Comparison of ENCODE assay signal across 12 cellular contexts in genomic region chr11:93727985-93728791, GRCh38. TPM values are rescaled to one million over a fixed set of nuclear protein-coding genes. Genes with fewer than 3 reads are reported as not detected.
DNase-seq lines count a peak whose midpoint lies in the region; ATAC-seq, FAIRE-seq and TF ChIP-seq lines count a peak whose summit lies in the region.
"Had no signal": no experiment of that assay in that cellular context is flagged by ENCODE, and none has a peak within 500 bp of the region (broad histone marks: within the 10 kb centered on the region; RNA-seq: fewer than 3 reads in every experiment).

No MANE protein-coding gene starts in this region.

- H3K4me1 ChIP-seq in KMS-11 (ENCODE audit: low read depth, poor library complexity, severe bottlenecking) (peaks cover 9% of the 10 kb centered on the region), astrocyte (ENCODE audit: insufficient read depth, low read length) (no peaks in the 10 kb centered on the region)

- no peak overlapping the region for H3K4me2 ChIP-seq in KMS-11
- no peak overlapping the region for H3K4me2 ChIP-seq in astrocyte (ENCODE audit: low read length)

- peaks cover 7% of the 10 kb centered on the region for H3K4me1 Mint-ChIP-seq in activated CD4-positive, alpha-beta T cell treated with anti-CD3 and anti-CD28 coated beads for 36 hours
- H3K4me1 Mint-ChIP-seq in astrocyte (ENCODE audit: low read depth, unreplicated experiment) (peaks cover 9% of the 10 kb centered on the region), natural killer cell (peaks cover 0 to 4% of the 10 kb centered on the region in 2 donors)
- H3K4me1 Mint-ChIP-seq: H9 had no signal

- POLR2A ChIA-PET in activated CD4-positive, alpha-beta T cell treated with anti-CD3 and anti-CD28 coated beads for 36 hours (lab: Charles Lee): interaction anchor here (0.7 to 0.8 kb wide), 2 partner anchors 13 to 68 kb away, joined by 3 to 6 read pairs; partner anchors contain the start of gene C11orf54
- POLR2A ChIA-PET in HEK293T (lab: Yijun Ruan, JAX): interaction anchor here (1.6 to 5.4 kb wide), 2 partner anchors 13 kb away, joined by 11 to 40 read pairs; partner anchors contain the start of genes C11orf54 and TAF1D

- peak; percentile 13 for ATAC-seq in activated CD4-positive, alpha-beta T cell treated with anti-CD3 and anti-CD28 coated beads for 36 hours
- ATAC-seq in natural killer cell: no peak
- ATAC-seq in GM18861 (IDR thresholded peaks at IDR 0.05; ENCODE audit: unreplicated experiment): no peak

- H3K36me3 Mint-ChIP-seq in activated CD4-positive, alpha-beta T cell treated with anti-CD3 and anti-CD28 coated beads for 36 hours (ENCODE audit: low read depth): peaks cover 59% of the 10 kb centered on the region
- H3K36me3 Mint-ChIP-seq in astrocyte (ENCODE audit: low read depth, unreplicated experiment): peaks cover 10% of the 10 kb centered on the region
- peaks cover 11% of the 10 kb centered on the region for H3K36me3 Mint-ChIP-seq in natural killer cell

- no peaks in the 10 kb centered on the region for H3K27me3 Mint-ChIP-seq in activated CD4-positive, alpha-beta T cell treated with anti-CD3 and anti-CD28 coated beads for 36 hours
- H3K27me3 Mint-ChIP-seq in astrocyte (ENCODE audit: low read depth, unreplicated experiment) (no peaks in the 10 kb centered on the region), natural killer cell (ENCODE audit: low read depth in 2 of 2) (no peaks in the 10 kb centered on the region)

- no peak overlapping the region for H3K4me3 ChIP-seq in KMS-11 (IDR thresholded peaks at IDR 0.05; ENCODE audit: insufficient read depth, low read depth, low read length)
- no peak overlapping the region for H3K4me3 ChIP-seq in astrocyte (ENCODE audit: insufficient read depth, low read depth, low read length)

- H3K79me2 ChIP-seq in KMS-11 (ENCODE audit: insufficient read depth, low read depth) (no peaks in the 10 kb centered on the region), astrocyte (ENCODE audit: insufficient read depth, low read length) (peaks cover 11% of the 10 kb centered on the region)

- TF ChIP-seq CTCF in KMS-11 (conservative IDR thresholded peaks at IDR 0.05; ENCODE audit: low read depth, low read length) (no peak), astrocyte (IDR thresholded peaks at IDR 0.05; ENCODE audit: insufficient read depth, low read depth, low read length) (no peak), natural killer cell (IDR thresholded peaks at IDR 0.05) (no peak)

- intact Hi-C loops in activated CD4-positive, alpha-beta T cell treated with anti-CD3 and anti-CD28 coated beads for 36 hours (cut with DNase I, micrococcal nuclease): no loop called here
- intact Hi-C loops in natural killer cell (cut with micrococcal nuclease): no loop called here

- DNase-seq in activated CD4-positive, alpha-beta T cell treated with anti-CD3 and anti-CD28 coated beads for 36 hours: no peak
- DNase-seq in activated CD4-positive, alpha-beta T cell treated with anti-CD3 and anti-CD28 coated beads for 1 hour: no peak
- DNase-seq in astrocyte (ENCODE audit: low read depth) (no peak), natural killer cell (no peak), DMS114 treated with DMSO at 0.1 percent for 48 hours (lab: John Stamatoyannopoulos, UW; ENCODE audit: unreplicated experiment) (no peak), HEK293T (ENCODE audit: extremely low spot score) (no peak)
- DNase-seq: AML-193, foreskin melanocyte, H9, mesenchymal stem cell had no signal

- H3K27me3 ChIP-seq in KMS-11 (ENCODE audit: insufficient read depth, low read depth) (no peaks in the 10 kb centered on the region), astrocyte (ENCODE audit: insufficient read depth, low read length) (no peaks in the 10 kb centered on the region)

- no peaks in the 10 kb centered on the region for H3K9me3 Mint-ChIP-seq in activated CD4-positive, alpha-beta T cell treated with anti-CD3 and anti-CD28 coated beads for 36 hours (ENCODE audit: low read depth)
- H3K9me3 Mint-ChIP-seq in astrocyte (ENCODE audit: unreplicated experiment): no peaks in the 10 kb centered on the region
- no peaks in the 10 kb centered on the region for H3K9me3 Mint-ChIP-seq in natural killer cell
- H3K9me3 Mint-ChIP-seq: H9 had no signal

- H3K27ac ChIP-seq in KMS-11 (peak overlapping the region; percentile 24; the same call in 1 of the 2 replicates), astrocyte (ENCODE audit: low read depth, low read length) (no peak overlapping the region)

- CTCF ChIA-PET in activated CD4-positive, alpha-beta T cell treated with anti-CD3 and anti-CD28 coated beads for 36 hours (lab: Charles Lee): interaction anchor here (1.0 kb wide), 1 partner anchor 56 kb away, joined by 3 read pairs; the partner anchor contains the start of gene MED17
- CTCF ChIA-PET in HEK293T (lab: Yijun Ruan, JAX): interaction anchor here (1.0 kb wide), 1 partner anchor 493 kb away, joined by 3 read pairs; no protein-coding TSS in a partner anchor

- H3K9me3 ChIP-seq in astrocyte (ENCODE audit: insufficient read depth, low read depth, low read length): no peaks in the 10 kb centered on the region

- H3K4me3 Mint-ChIP-seq in activated CD4-positive, alpha-beta T cell treated with anti-CD3 and anti-CD28 coated beads for 36 hours: no peak overlapping the region
- H3K4me3 Mint-ChIP-seq in astrocyte (ENCODE audit: unreplicated experiment) (peak overlapping the region; percentile 23), natural killer cell (no peak overlapping the region)
- H3K4me3 Mint-ChIP-seq: H9 had no signal

- H3K27ac Mint-ChIP-seq in activated CD4-positive, alpha-beta T cell treated with anti-CD3 and anti-CD28 coated beads for 36 hours: peak overlapping the region; percentile 53
- H3K27ac Mint-ChIP-seq in astrocyte (ENCODE audit: unreplicated experiment) (peak overlapping the region; percentile 9), natural killer cell (peak overlapping the region; percentile 66 to 80)

- H3K9ac ChIP-seq in KMS-11: no peak overlapping the region
- H3K9ac ChIP-seq in astrocyte (ENCODE audit: low read length): no peak overlapping the region

- no peak for FAIRE-seq in astrocyte (lab: Jason Lieb, UNC)

- no peak overlapping the region for H2AFZ ChIP-seq in KMS-11 (ENCODE audit: low read depth)
- no peak overlapping the region for H2AFZ ChIP-seq in astrocyte (ENCODE audit: low read depth, low read length)

- peaks cover 7% of the 10 kb centered on the region; the same call in 1 of the 2 replicates for H4K20me1 ChIP-seq in KMS-11 (ENCODE audit: insufficient read depth)
- H4K20me1 ChIP-seq in astrocyte (ENCODE audit: insufficient read depth, low read length): peaks cover 30% of the 10 kb centered on the region

- 0 out of 2 replicates have a peak, but pooled peaks cover 5% of the 10 kb centered on the region for H3K36me3 ChIP-seq in KMS-11 (ENCODE audit: insufficient read depth)
- peaks cover 63% of the 10 kb centered on the region for H3K36me3 ChIP-seq in astrocyte (ENCODE audit: insufficient read depth, low read length)

TF ChIP-seq in HEK293T, 16 proteins besides CTCF, POLR2A, EP300 and RAD21:
- no peak for TF ChIP-seq ELF4 (IDR thresholded peaks at IDR 0.05)
- no peak for TF ChIP-seq SUZ12 (IDR thresholded peaks at IDR 0.05)
- TF ChIP-seq HDGF (IDR thresholded peaks at IDR 0.05; ENCODE audit: borderline replicate concordance): no peak
- TF ChIP-seq TARDBP (IDR thresholded peaks at IDR 0.05): no peak

RNA-seq across cellular contexts. Expression of gene TAF1D, which starts 13.1 kb away (rescaled TPM):
- total RNA-seq in activated CD4-positive, alpha-beta T cell treated with anti-CD3 and anti-CD28 coated beads for 36 hours: 100 to 1,000 TPM; 326 to 355 TPM
- total RNA-seq in astrocyte: 131 and 145 TPM in 2 replicates
- 100 to 1,000 TPM in 2 of 3 donors, 10 to 100 TPM in 1; 76.3 to 110 (median 109) TPM for total RNA-seq in natural killer cell

RNA-seq across cellular contexts. Expression of gene C11orf54, which starts 13.3 kb away (rescaled TPM):
- 10 to 100 TPM; 13.8 to 15.7 TPM for total RNA-seq in activated CD4-positive, alpha-beta T cell treated with anti-CD3 and anti-CD28 coated beads for 36 hours
- total RNA-seq in astrocyte: 12.7 and 14.8 TPM in 2 replicates
- 10 to 100 TPM; 15.5 to 25.0 (median 22.7) TPM for total RNA-seq in natural killer cell

RNA-seq across cellular contexts. Expression of gene MED17, which starts 55.9 kb away (rescaled TPM):
- 10 to 100 TPM; 28.6 to 29.9 TPM for total RNA-seq in activated CD4-positive, alpha-beta T cell treated with anti-CD3 and anti-CD28 coated beads for 36 hours
- 37.0 and 40.0 TPM in 2 replicates for total RNA-seq in astrocyte
- total RNA-seq in natural killer cell: 10 to 100 TPM; 48.8 to 71.5 (median 66.4) TPM

Comparison
In these comparisons a context has a peak if more than half of its experiments do, and no peak if none do; other contexts are left out.
1. H3K27ac Mint-ChIP-seq: peak in every context shown above with its lines; median percentile 73 in natural killer cell; 53 in activated CD4-positive, alpha-beta T cell treated with anti-CD3 and anti-CD28 coated beads for 36 hours; 9 in astrocyte.